17 cellular contexts compared by ENCODE assay signal in genomic region chr12:109538191-109538863, GRCh38. TPM values are rescaled to one million over a fixed set of nuclear protein-coding genes. Genes with fewer than 3 reads are reported as not detected.
DNase-seq lines count a peak whose midpoint lies in the region; ATAC-seq, FAIRE-seq and TF ChIP-seq lines count a peak whose summit lies in the region.
"Had no signal": no experiment of that assay in that cellular context is flagged by ENCODE, and none has a peak within 500 bp of the region (broad histone marks: within the 10 kb centered on the region; RNA-seq: fewer than 3 reads in every experiment).

No MANE protein-coding gene starts in this region.

- BruUV-seq in K562 (replicated peaks; lab: Mats Ljungman, UMichigan) = no TSS peak

- POLR2A ChIA-PET in K562 (lab: Yijun Ruan, JAX) = interaction anchor here (0.6 kb wide), 1 partner anchor 64 kb away, joined by 4 read pairs; no protein-coding TSS in a partner anchor

- H3K27ac ChIP-seq in K562 (ENCODE audit: extremely low read depth, low read depth, low read length) = no peak overlapping the region
- no peak overlapping the region for H3K27ac ChIP-seq in mesendoderm (ENCODE audit: low read depth, low read length)
- H3K27ac ChIP-seq in testis = no peak overlapping the region
- H3K27ac ChIP-seq: A549, C4-2B, HL-60 had no signal

- no peak overlapping the region for H3K4ac ChIP-seq in mesendoderm (ENCODE audit: low read depth, low read length)

- no peak for FAIRE-seq in K562 (lab: Jason Lieb, UNC)
- FAIRE-seq: A549, HTR-8/SVneo had no signal

- in situ Hi-C loops in K562 (cut with MboI) = no loop called here

- H4K20me1 ChIP-seq in K562 (replicated peaks; ENCODE audit: control insufficient read depth, insufficient read depth, low read length) = peaks cover 14% of the 10 kb centered on the region; the same call in 1 of the 2 replicates

- H3K36me3 ChIP-seq in K562 (ENCODE audit: control insufficient read depth, insufficient read depth, low read length) (no peaks in the 10 kb centered on the region), mesendoderm (ENCODE audit: control insufficient read depth, insufficient read depth, low read length) (no peaks in the 10 kb centered on the region), testis (ENCODE audit: low read depth, missing control alignments) (no peaks in the 10 kb centered on the region)

- H2AFZ ChIP-seq in K562 (ENCODE audit: low read depth, low read length) = no peak overlapping the region

- TF ChIP-seq CTCF in K562 (IDR thresholded peaks at IDR 0.05 in 2 of 3, conservative IDR thresholded peaks at IDR 0.05 in 1 of 3; ENCODE audit: insufficient read depth in 2 of 3, low read depth in 1 of 3, low read length in 3 of 3) (no peak), testis (IDR thresholded peaks at IDR 0.05) (no peak)

- no peak for TF ChIP-seq RAD21 in K562 (CRISPR knock-in tag; conservative IDR thresholded peaks at IDR 0.05 in 1 of 2, IDR thresholded peaks at IDR 0.05 in 1 of 2)

- DNase-seq in CMK (ENCODE audit: low read depth) (peak; percentile 39), NCI-H82 treated with DMSO at 0.1 percent for 48 hours (lab: John Stamatoyannopoulos, UW; ENCODE audit: unreplicated experiment) (peak; percentile 56), K562 (ENCODE audit: extremely low read depth in 1 of 4, low spot score in 3 of 4) (no peak), mesendoderm (peak; percentile 13), NCI-H1436 treated with DMSO at 0.1 percent for 48 hours (lab: John Stamatoyannopoulos, UW) (no peak), testis (no peak), ecto neural progenitor cell (ENCODE audit: low spot score) (no peak)
- DNase-seq: HCEC 1CT, NCI-H187 treated with DMSO at 0.1 percent for 48 hours, NCI-H2171 treated with DMSO at 0.1 percent for 48 hours, NCI-H446 treated with DMSO at 0.1 percent for 48 hours had no signal

- H3K9me3 ChIP-seq in K562 (replicated peaks; ENCODE audit: control insufficient read depth, insufficient read depth, low read depth, low read length) = peaks cover 3% of the 10 kb centered on the region; the same call in 1 of the 2 replicates
- no peaks in the 10 kb centered on the region for H3K9me3 ChIP-seq in testis
- H3K9me3 ChIP-seq: A549 had no signal

- H3K9ac ChIP-seq in K562 (ENCODE audit: insufficient read depth in 1 of 2, low read depth in 2 of 2, low read length in 2 of 2) = no peak overlapping the region
- no peak overlapping the region for H3K9ac ChIP-seq in mesendoderm (ENCODE audit: low read length)

- H3K4me2 ChIP-seq in K562 (ENCODE audit: insufficient read depth, low read length) (no peak overlapping the region; the same call in 1 of the 2 replicates), mesendoderm (ENCODE audit: low read length) (no peak overlapping the region)
- H3K4me2 ChIP-seq: A549 had no signal

- peaks cover 38 to 62% of the 10 kb centered on the region in 2 experiments for H3K27me3 ChIP-seq in K562 (ENCODE audit: control insufficient read depth in 2 of 2, insufficient read depth in 2 of 2, low read length in 2 of 2)
- H3K27me3 ChIP-seq in mesendoderm (ENCODE audit: insufficient read depth, low read length, poor library complexity) = no peaks in the 10 kb centered on the region
- H3K27me3 ChIP-seq in testis = no peaks in the 10 kb centered on the region

- WGBS in K562 (ENCODE audit: insufficient coverage, low coverage, missing lambda C conversion rate) = 11% methylated on average over 16 of the region's 16 CpGs
- WGBS in mesendoderm (ENCODE audit: extremely low coverage, insufficient coverage, low lambda C conversion rate) = no CpG with 5 or more reads among the region's 16 CpGs
- WGBS in testis, 2 donors = 46 to 59% methylated on average over 13 to 16 of the region's 16 CpGs

- CTCF ChIA-PET in K562 (lab: Yijun Ruan, JAX; ENCODE audit: low intra/inter-chr PET ratio) = no interaction called here

- no peak overlapping the region for H2AK5ac ChIP-seq in mesendoderm (ENCODE audit: low read length)

- no peak overlapping the region for H2BK5ac ChIP-seq in mesendoderm (ENCODE audit: low read length)

- no peak overlapping the region for H4K5ac ChIP-seq in mesendoderm (ENCODE audit: low read length)

- no peak for ATAC-seq in K562
- no peak for ATAC-seq in GM19467 (IDR thresholded peaks at IDR 0.05; ENCODE audit: unreplicated experiment)
- ATAC-seq: A549, Panc1 had no signal

- no peak overlapping the region for H3K56ac ChIP-seq in mesendoderm (ENCODE audit: low read length)

- no peak overlapping the region for H3K4me3 ChIP-seq in K562
- no peak overlapping the region for H3K4me3 ChIP-seq in mesendoderm (ENCODE audit: low read length)
- H3K4me3 ChIP-seq in testis = no peak overlapping the region
- H3K4me3 ChIP-seq: A549 had no signal

- TF ChIP-seq POLR2A in K562 (conservative IDR thresholded peaks at IDR 0.05) (no peak), testis (IDR thresholded peaks at IDR 0.05) (no peak)

- no peak overlapping the region for H3K23ac ChIP-seq in mesendoderm (ENCODE audit: low read length)

- TF ChIP-seq EP300 in K562 (IDR thresholded peaks at IDR 0.05; ENCODE audit: low read length) = no peak

- no peak overlapping the region for H2BK120ac ChIP-seq in mesendoderm (ENCODE audit: low read depth, low read length)

- H4K8ac ChIP-seq in mesendoderm (ENCODE audit: low read depth, low read length) = no peak overlapping the region

- H3K79me2 ChIP-seq in K562 (ENCODE audit: control insufficient read depth, insufficient read depth, low read length) (no peaks in the 10 kb centered on the region), mesendoderm (ENCODE audit: control insufficient read depth, insufficient read depth, low read length) (no peaks in the 10 kb centered on the region)

- intact Hi-C loops in K562 (cut with micrococcal nuclease) (no loop called here), testis (cut with DNase I; ENCODE audit: low total_unique reads) (no loop called here)

- no peaks in the 10 kb centered on the region for H3K9me1 ChIP-seq in K562 (ENCODE audit: control insufficient read depth, insufficient read depth, low read length)

- H2BK15ac ChIP-seq in mesendoderm (replicated peaks; ENCODE audit: low read depth) = no peak overlapping the region

- no peak overlapping the region for H3K18ac ChIP-seq in mesendoderm (ENCODE audit: low read length)

- H3K4me1 ChIP-seq in K562 (replicated peaks in 1 of 2; ENCODE audit: control insufficient read depth in 2 of 2, insufficient read depth in 2 of 2, low read length in 2 of 2) (peaks cover 0 to 2% of the 10 kb centered on the region in 2 experiments; a peak in 2 of 5 replicates), mesendoderm (ENCODE audit: control insufficient read depth, low read depth, low read length) (no peaks in the 10 kb centered on the region), testis (peaks cover 28% of the 10 kb centered on the region)
- H3K4me1 ChIP-seq: A549 had no signal

- H3K79me1 ChIP-seq in mesendoderm (ENCODE audit: low read length) = no peaks in the 10 kb centered on the region

TF ChIP-seq in K562, 482 proteins besides CTCF, POLR2A, EP300 and RAD21:
- TF ChIP-seq BHLHE40 (IDR thresholded peaks at IDR 0.05; ENCODE audit: low read length) = peak; percentile 27; the same call in 1 of the 2 replicates
- TF ChIP-seq CHD4 (IDR thresholded peaks at IDR 0.05; ENCODE audit: insufficient read depth, insufficient replicate concordance, low read depth, low read length, poor library complexity, severe bottlenecking) = no peak

RNA-seq across cellular contexts. Expression of gene MMAB, which starts 35.0 kb away (rescaled TPM):
- total RNA-seq in K562 (2011; cell fraction: chromatin; rRNA removed; ENCODE audit: low replicate concordance) = 78.3 and 122 TPM in 2 replicates
- total RNA-seq in K562 (2011; cell fraction: nucleolus; rRNA removed) = 64.2 and 65.9 TPM in 2 replicates
- total RNA-seq in K562 (2011; cell fraction: nucleoplasm; rRNA removed) = 65.3 and 66.3 TPM in 2 replicates
- total RNA-seq in K562 (2014; rRNA removed) = 71.0 and 73.4 TPM in 2 replicates
- 37.5 and 39.5 TPM in 2 replicates for total RNA-seq in K562 (2014; rRNA removed; fragmentation: Illumina TruSeq; extraction: Trizol)
- total RNA-seq in K562 (2015; rRNA removed; fragmentation: Illumina TruSeq; extraction: Trizol) = 53.4 and 56.1 TPM in 2 replicates
- 63.9 and 70.5 TPM in 2 replicates for total RNA-seq in K562 (2021)
- polyA plus RNA-seq in K562 (2011; rRNA removed) = 46.2 and 52.8 TPM in 2 replicates
- polyA plus RNA-seq in K562 (2011; cell fraction: cytosol; rRNA removed) = 45.2 and 45.3 TPM in 2 replicates
- 64.4 and 74.5 TPM in 2 replicates for polyA plus RNA-seq in K562 (2011; cell fraction: nucleus; rRNA removed)
- 75.8 and 92.9 TPM in 2 replicates for polyA plus RNA-seq in K562 (2012)
- polyA plus RNA-seq in K562 (2014; fragmentation: Illumina TruSeq; extraction: Trizol) = 30.6 and 48.2 TPM in 2 replicates
- polyA plus RNA-seq in K562 (2014; fragmentation: Nextera tagmentation; extraction: Ambion mirVana) = 10 to 100 TPM in 1 of 2 experiments, 1 to 10 TPM in 1; 9.5 to 21.1 TPM
- 75.0 and 76.1 TPM in 2 replicates for polyA plus RNA-seq in K562 (2014; rRNA removed)
- polyA minus RNA-seq in K562 (2011; rRNA and poly(A)+ RNA removed) = 37.7 and 38.3 TPM in 2 replicates
- 19.1 and 29.5 TPM in 2 replicates for polyA minus RNA-seq in K562 (2011; cell fraction: cytosol; rRNA and poly(A)+ RNA removed)
- polyA minus RNA-seq in K562 (2011; cell fraction: nucleus; rRNA and poly(A)+ RNA removed) = 18.6 and 31.8 TPM in 2 replicates
- polyA plus RNA-seq in mesendoderm (2013, experiment 1 of 2) = 19.4 TPM
- 20.6 TPM for polyA plus RNA-seq in mesendoderm (2013, experiment 2 of 2)
- 10 to 100 TPM; 23.6 to 26.4 TPM for total RNA-seq in testis
- 45.2 TPM for polyA plus RNA-seq in testis (ENCODE audit: insufficient read depth, low read depth, low replicate concordance)

RNA-seq across cellular contexts. Expression of gene MVK, which starts 35.3 kb away (rescaled TPM):
- 79.5 and 160 TPM in 2 replicates for total RNA-seq in K562 (2011; cell fraction: chromatin; rRNA removed; ENCODE audit: low replicate concordance)
- total RNA-seq in K562 (2011; cell fraction: nucleolus; rRNA removed) = 90.1 and 97.0 TPM in 2 replicates
- total RNA-seq in K562 (2011; cell fraction: nucleoplasm; rRNA removed) = 76.8 and 77.1 TPM in 2 replicates
- total RNA-seq in K562 (2014; rRNA removed) (28.5 and 38.9 TPM in 2 replicates), K562 (2014; rRNA removed; fragmentation: Illumina TruSeq; extraction: Trizol) (15.7 and 18.3 TPM in 2 replicates), K562 (2015; rRNA removed; fragmentation: Illumina TruSeq; extraction: Trizol) (18.3 and 18.5 TPM in 2 replicates), K562 (2021) (31.3 and 33.6 TPM in 2 replicates), testis (10 to 100 TPM; 49.8 to 63.1 TPM)
- polyA plus RNA-seq in K562 (2011; rRNA removed) (28.1 and 41.9 TPM in 2 replicates), K562 (2014; fragmentation: Illumina TruSeq; extraction: Trizol) (18.8 and 24.2 TPM in 2 replicates), K562 (2014; fragmentation: Nextera tagmentation; extraction: Ambion mirVana) (1 to 10 TPM in 1 of 2 experiments, under 1 TPM in 1; 0.41 to 1.9 TPM), K562 (2014; rRNA removed) (23.1 and 25.8 TPM in 2 replicates), testis (ENCODE audit: insufficient read depth, low read depth, low replicate concordance) (63.6 TPM)
- 36.4 and 59.2 TPM in 2 replicates for polyA plus RNA-seq in K562 (2011; cell fraction: cytosol; rRNA removed)
- polyA plus RNA-seq in K562 (2011; cell fraction: nucleus; rRNA removed) = 74.2 and 83.2 TPM in 2 replicates
- polyA plus RNA-seq in K562 (2012) = 27.7 and 36.8 TPM in 2 replicates
- polyA minus RNA-seq in K562 (2011; rRNA and poly(A)+ RNA removed) = 21.8 and 28.3 TPM in 2 replicates
- 13.8 and 21.5 TPM in 2 replicates for polyA minus RNA-seq in K562 (2011; cell fraction: cytosol; rRNA and poly(A)+ RNA removed)
- 24.4 and 38.3 TPM in 2 replicates for polyA minus RNA-seq in K562 (2011; cell fraction: nucleus; rRNA and poly(A)+ RNA removed)
- polyA plus RNA-seq in mesendoderm (2013, experiment 1 of 2) = 19.8 TPM
- polyA plus RNA-seq in mesendoderm (2013, experiment 2 of 2) = 19.5 TPM

Comparison
In these comparisons a context has a peak if more than half of its experiments do, and no peak if none do; other contexts are left out.
1. DNase-seq: peak in CMK (single experiment), NCI-H82 treated with DMSO at 0.1 percent for 48 hours (single experiment) and mesendoderm (single experiment); none in K562 (0 of 4), NCI-H1436 treated with DMSO at 0.1 percent for 48 hours (single experiment), testis (single experiment) and ecto neural progenitor cell (single experiment).